26 cellular contexts compared by ENCODE assay signal in genomic region chr3:128572013-128572412, GRCh38.
"Had no signal": no experiment of that assay in that cellular context is flagged by ENCODE, and none has a peak within 500 bp of the region (broad histone marks: within the 10 kb centered on the region; RNA-seq: fewer than 3 reads in every experiment).

No MANE protein-coding gene starts in this region.

- H3K9me3 ChIP-seq: heart right ventricle, left ventricle myocardium inferior, mucosa of descending colon, neutrophil, ovary, right atrium auricular region, right lobe of liver, testis, thyroid gland, transverse colon, upper lobe of right lung had no signal

- H3K4me1 Mint-ChIP-seq: nephron had no signal

- H3K27me3 ChIP-seq: hepatocyte, ovary, right atrium auricular region, right lobe of liver, testis, thyroid gland had no signal

- H3K36me3 ChIP-seq: heart right ventricle, left ventricle myocardium inferior, neutrophil, ovary, right atrium auricular region, right lobe of liver, thyroid gland, transverse colon, upper lobe of right lung had no signal

- H3K79me2 ChIP-seq: hepatocyte had no signal

- H3K27ac Mint-ChIP-seq: nephron; progenitor cell of endocrine pancreas; stimulated activated memory B cell treated with anti-CD40 and anti-IgM and Interleukin-4, amounts not matched to agents 10 μg/mL and 1 μg/mL and 100 μg/mL, for 72 hours; stimulated activated naive CD8-positive, alpha-beta T cell treated with anti-CD3 and anti-CD28 coated beads, Interleukin-15, amount 100 ng/mL, for 72 hours had no signal

- H3K4me3 ChIP-seq: heart right ventricle, hepatocyte, left ventricle myocardium inferior, lung, mucosa of descending colon, ovary, right atrium auricular region, right lobe of liver, smooth muscle cell, testis, thyroid gland, transverse colon, upper lobe of right lung had no signal

- H3K4me1 ChIP-seq: right lobe of liver, testis, thyroid gland had no signal

- ATAC-seq: heart right ventricle, left cardiac atrium, upper lobe of right lung had no signal

- H3K9me3 Mint-ChIP-seq: naive thymus-derived CD4-positive, alpha-beta T cell; nephron; neural crest cell; stimulated activated memory B cell treated with anti-CD40 and anti-IgM and Interleukin-4, amounts not matched to agents 10 μg/mL and 1 μg/mL and 100 μg/mL, for 72 hours; stimulated activated naive CD8-positive, alpha-beta T cell treated with anti-CD3 and anti-CD28 coated beads, Interleukin-15, amount 100 ng/mL, for 72 hours had no signal

- H3K36me3 Mint-ChIP-seq: naive thymus-derived CD4-positive, alpha-beta T cell; stimulated activated memory B cell treated with anti-CD40 and anti-IgM and Interleukin-4, amounts not matched to agents 10 μg/mL and 1 μg/mL and 100 μg/mL, for 72 hours had no signal

- H2AFZ ChIP-seq: hepatocyte had no signal

- H3K27ac ChIP-seq: heart right ventricle, hepatocyte, left ventricle myocardium inferior, neutrophil, ovary, right atrium auricular region, right lobe of liver, testis, thyroid gland, transverse colon, upper lobe of right lung had no signal

- H3K4me3 Mint-ChIP-seq: nephron; neural crest cell; stimulated activated memory B cell treated with anti-CD40 and anti-IgM and Interleukin-4, amounts not matched to agents 10 μg/mL and 1 μg/mL and 100 μg/mL, for 72 hours had no signal

- DNase-seq: heart right ventricle; kidney glomerular epithelial cell; left cardiac atrium; left ventricle myocardium inferior; midbrain; occipital lobe; ovary; right lobe of liver; stimulated activated CD4-positive, alpha-beta T cell treated with anti-CD3 and anti-CD28 coated beads, Interleukin-4, amount 100 ng/mL, for 4 hours; substantia nigra; testis; thyroid gland; upper lobe of right lung had no signal

- H3K4me2 ChIP-seq: hepatocyte, smooth muscle cell had no signal
